In genomic region chr14:38199076-38199475, GRCh38 we compare ENCODE assay signal across 22 cellular contexts. TPM values are rescaled to one million over a fixed set of nuclear protein-coding genes. Genes with fewer than 3 reads are reported as not detected.
DNase-seq lines count a peak whose midpoint lies in the region; ATAC-seq, FAIRE-seq and TF ChIP-seq lines count a peak whose summit lies in the region.
"Had no signal": no experiment of that assay in that cellular context is flagged by ENCODE, and none has a peak within 500 bp of the region (broad histone marks: within the 10 kb centered on the region; RNA-seq: fewer than 3 reads in every experiment).

No MANE protein-coding gene starts in this region.

- 66% methylated on average over 6 of the region's 9 CpGs; no CpG with 5 or more reads in 1 of the 2 experiments for WGBS in IMR-90 (ENCODE audit: extremely low coverage in 2 of 2, insufficient read length in 1 of 2), 2 experiments

- H4K91ac ChIP-seq in IMR-90 (ENCODE audit: insufficient read depth, low read depth, low read length) = peak overlapping the region; percentile 32; the same call in 1 of the 2 replicates

- H3K9me1 ChIP-seq in IMR-90 (ENCODE audit: insufficient read depth, low read length) (no peaks in the 10 kb centered on the region; the same call in 1 of the 2 replicates), keratinocyte (ENCODE audit: control insufficient read depth, extremely low read depth, insufficient read depth, low read length) (no peaks in the 10 kb centered on the region)

- H3K4me1 ChIP-seq in GM23338 (ENCODE audit: insufficient read depth) (peaks cover 39% of the 10 kb centered on the region), IMR-90 (ENCODE audit: control insufficient read depth, insufficient read depth, low read length) (peaks cover 9% of the 10 kb centered on the region), OCI-LY7 (ENCODE audit: insufficient read depth, low read length, poor library complexity, severe bottlenecking) (peaks cover 42% of the 10 kb centered on the region), keratinocyte (ENCODE audit: control insufficient read depth, extremely low read depth, insufficient read depth, low read length) (peaks cover 28% of the 10 kb centered on the region)
- H3K4me1 ChIP-seq: SJSA1 had no signal

- peak overlapping the region; percentile 20 for H3K4me3 Mint-ChIP-seq in GM23338
- H3K4me3 Mint-ChIP-seq: CD8-positive, alpha-beta T cell; T-helper 17 cell had no signal

- H3F3A ChIP-seq in GM23338 (replicated peaks; ENCODE audit: low read depth) = peaks cover 66% of the 10 kb centered on the region

- H2AK9ac ChIP-seq in IMR-90 (replicated peaks; ENCODE audit: low read depth, low read length, poor library complexity) = no peak overlapping the region

- DNase-seq in GM23338 (ENCODE audit: low spot score) (peak; percentile 28), IMR-90 (no peak), OCI-LY7 (ENCODE audit: low spot score) (no peak), keratinocyte (ENCODE audit: low read depth, low spot score) (no peak), GM19238 (ENCODE audit: insufficient read length, low spot score) (no peak), ureter (ENCODE audit: low spot score) (no peak)
- DNase-seq: Calu3; CD8-positive, alpha-beta T cell; GF-D8; NCI-H1417 treated with DMSO at 0.1 percent for 48 hours; NCI-H187 treated with DMSO at 0.1 percent for 48 hours; NCI-H345; NCI-H748 treated with DMSO at 0.1 percent for 48 hours; T-helper 17 cell had no signal

- in situ Hi-C loops in IMR-90 (cut with MboI; ENCODE audit: low sequenced_read_pairs) = no loop called here

- peak overlapping the region; percentile 68; the same call in 1 of the 2 replicates for H2AK5ac ChIP-seq in IMR-90 (ENCODE audit: low read depth, low read length)

- peak overlapping the region; percentile 7 for H2BK5ac ChIP-seq in IMR-90 (ENCODE audit: low read depth, low read length, poor library complexity, severe bottlenecking)

- no peak for TF ChIP-seq POLR2A in IMR-90 (IDR thresholded peaks at IDR 0.05; ENCODE audit: low read depth, low read length)

- H3K9me3 Mint-ChIP-seq in GM23338 = peaks cover 8% of the 10 kb centered on the region; the same call in 2 of the 3 replicates
- H3K9me3 Mint-ChIP-seq: CD8-positive, alpha-beta T cell had no signal

- CTCF ChIA-PET in IMR-90 (lab: Yijun Ruan, JAX) (interaction anchor here (0.6 kb wide), 1 partner anchor 91 kb away, joined by 3 read pairs; no protein-coding TSS in a partner anchor), OCI-LY7 (lab: Charles Lee; ENCODE audit: unreplicated experiment) (no interaction called here)

- BruUV-seq in IMR-90 (replicated peaks; lab: Mats Ljungman, UMichigan) (no TSS peak), OCI-LY7 (replicated peaks; lab: Mats Ljungman, UMichigan) (no TSS peak)

- H4K5ac ChIP-seq in IMR-90 (ENCODE audit: low read depth, low read length) = no peak overlapping the region

- no peaks in the 10 kb centered on the region for H3K9me3 ChIP-seq in IMR-90 (ENCODE audit: control insufficient read depth, insufficient read depth, low read length)
- H3K9me3 ChIP-seq in OCI-LY7 (ENCODE audit: low read length) = peaks cover 6% of the 10 kb centered on the region; the same call in 1 of the 2 replicates
- H3K9me3 ChIP-seq in keratinocyte (ENCODE audit: control insufficient read depth, low read depth, low read length) = no peaks in the 10 kb centered on the region
- H3K9me3 ChIP-seq: BLaER1 treated with 17β-estradiol and CSF1 and Interleukin-3, amounts not matched to agents 10 nM and 100 nM; SJSA1 had no signal

- intact Hi-C loops in IMR-90 (cut with micrococcal nuclease) = loop anchor here (5.0 kb wide), 2 partner anchors 57 to 668 kb away; no protein-coding TSS in a partner anchor
- intact Hi-C loops in OCI-LY7 (cut with micrococcal nuclease; ENCODE audit: unreplicated experiment) = loop anchor here (2.0 to 10.0 kb wide), 2 partner anchors 124 to 214 kb away; no protein-coding TSS in a partner anchor

- ATAC-seq in GM23338 = peak; percentile 5
- no peak for ATAC-seq in IMR-90 (ENCODE audit: low read depth)
- ATAC-seq in GM21619 (IDR thresholded peaks at IDR 0.05; ENCODE audit: unreplicated experiment) = no peak
- ATAC-seq: CD8-positive, alpha-beta T cell; K562; T-helper 17 cell had no signal

- no peaks in the 10 kb centered on the region for H3K27me3 ChIP-seq in GM23338 (ENCODE audit: insufficient read depth)
- H3K27me3 ChIP-seq in IMR-90 (ENCODE audit: control insufficient read depth, insufficient read depth, low read length) = no peaks in the 10 kb centered on the region
- no peaks in the 10 kb centered on the region for H3K27me3 ChIP-seq in keratinocyte (ENCODE audit: control insufficient read depth, extremely low read depth, insufficient read depth, low read length)
- H3K27me3 ChIP-seq: BLaER1 treated with 17β-estradiol and CSF1 and Interleukin-3, amounts not matched to agents 10 nM and 100 nM; SJSA1 had no signal

- no peak for TF ChIP-seq RAD21 in IMR-90 (IDR thresholded peaks at IDR 0.05; ENCODE audit: low read length)

- H3K9me2 ChIP-seq in GM23338 (ENCODE audit: insufficient read depth) (no peaks in the 10 kb centered on the region), OCI-LY7 (ENCODE audit: insufficient read depth, low read length) (no peaks in the 10 kb centered on the region)

- H3K9ac ChIP-seq in IMR-90 (ENCODE audit: low read depth, low read length) (no peak overlapping the region), keratinocyte (ENCODE audit: control insufficient read depth, extremely low read depth, insufficient read depth, low read length) (no peak overlapping the region)
- H3K9ac ChIP-seq: BLaER1 treated with 17β-estradiol and CSF1 and Interleukin-3, amounts not matched to agents 10 nM and 100 nM had no signal

- TF ChIP-seq CTCF in GM23338 (conservative IDR thresholded peaks at IDR 0.05; ENCODE audit: low read depth in 2 of 2) (no peak), IMR-90 (conservative IDR thresholded peaks at IDR 0.05; ENCODE audit: low read depth, low read length) (no peak), OCI-LY7 (conservative IDR thresholded peaks at IDR 0.05; ENCODE audit: low read length) (no peak), keratinocyte (optimal IDR thresholded peaks at IDR 0.05 in 1 of 3, IDR thresholded peaks at IDR 0.05 in 1 of 3, conservative IDR thresholded peaks at IDR 0.05 in 1 of 3; ENCODE audit: extremely low read depth in 1 of 3, insufficient read depth in 2 of 3, low read length in 3 of 3) (no peak)

- peak overlapping the region; percentile 53 for H2BK120ac ChIP-seq in IMR-90 (ENCODE audit: low read depth, low read length)

- H3K27ac ChIP-seq in GM23338 (ENCODE audit: low read depth) (peak overlapping the region; percentile 89), IMR-90 (ENCODE audit: insufficient read depth, low read length) (no peak overlapping the region), OCI-LY7 (ENCODE audit: low read depth, low read length, poor library complexity, severe bottlenecking) (no peak overlapping the region), keratinocyte (ENCODE audit: control insufficient read depth, insufficient read depth, low read length) (peak overlapping the region; percentile 45)
- H3K27ac ChIP-seq: BLaER1 treated with 17β-estradiol and CSF1 and Interleukin-3, amounts not matched to agents 10 nM and 100 nM; HL-60; SJSA1 had no signal

- no peak overlapping the region for H3K14ac ChIP-seq in IMR-90 (replicated peaks; ENCODE audit: low read depth, low read length)

- peak overlapping the region; percentile 57 for H3K27ac Mint-ChIP-seq in GM23338
- H3K27ac Mint-ChIP-seq: CD8-positive, alpha-beta T cell; T-helper 17 cell had no signal

- H2AFZ ChIP-seq in GM23338 (no peak overlapping the region), IMR-90 (replicated peaks; ENCODE audit: low read length, poor library complexity) (no peak overlapping the region), OCI-LY7 (ENCODE audit: low read length) (peak overlapping the region; percentile 93), keratinocyte (ENCODE audit: control insufficient read depth, low read length) (no peak overlapping the region)

- peaks cover 46% of the 10 kb centered on the region for H3K27me3 Mint-ChIP-seq in GM23338 (ENCODE audit: insufficient read depth, low read depth, poor library complexity)
- H3K27me3 Mint-ChIP-seq: T-helper 17 cell had no signal

- H3K4me1 Mint-ChIP-seq in GM23338 = peaks cover 65% of the 10 kb centered on the region
- H3K4me1 Mint-ChIP-seq: T-helper 17 cell had no signal

- peak overlapping the region; percentile 70 for H3K4me3 ChIP-seq in GM23338
- no peak overlapping the region for H3K4me3 ChIP-seq in IMR-90 (ENCODE audit: insufficient read depth, low read depth, low read length)
- no peak overlapping the region for H3K4me3 ChIP-seq in OCI-LY7 (ENCODE audit: low read depth, low read length, poor library complexity, severe bottlenecking)
- no peak overlapping the region for H3K4me3 ChIP-seq in keratinocyte (ENCODE audit: control insufficient read depth in 2 of 3, extremely low read depth in 1 of 3, insufficient read depth in 2 of 3, low read depth in 1 of 3, low read length in 3 of 3)
- H3K4me3 ChIP-seq: BLaER1 treated with 17β-estradiol and CSF1 and Interleukin-3, amounts not matched to agents 10 nM and 100 nM; K562; SJSA1 had no signal

- peak overlapping the region in 1 of 2 experiments; percentile 28; a peak in 1 of 4 replicates for H4K8ac ChIP-seq in IMR-90 (ENCODE audit: low read depth in 2 of 2, low read length in 2 of 2)

- H3K36me3 Mint-ChIP-seq in GM23338 (ENCODE audit: low read depth) = peaks cover 78% of the 10 kb centered on the region
- H3K36me3 Mint-ChIP-seq: CD8-positive, alpha-beta T cell had no signal

- no peaks in the 10 kb centered on the region for H3K79me1 ChIP-seq in IMR-90 (ENCODE audit: low read depth in 1 of 2, low read length in 2 of 2)

- H4K20me1 ChIP-seq in GM23338 (replicated peaks; ENCODE audit: insufficient read depth) = peaks cover 7% of the 10 kb centered on the region
- no peaks in the 10 kb centered on the region for H4K20me1 ChIP-seq in IMR-90 (ENCODE audit: insufficient read depth, low read length)
- no peaks in the 10 kb centered on the region for H4K20me1 ChIP-seq in OCI-LY7 (ENCODE audit: insufficient read depth, low read length)
- no peaks in the 10 kb centered on the region for H4K20me1 ChIP-seq in keratinocyte (ENCODE audit: control insufficient read depth, extremely low read depth, insufficient read depth, low read length)
- H4K20me1 ChIP-seq: BLaER1 treated with 17β-estradiol and CSF1 and Interleukin-3, amounts not matched to agents 10 nM and 100 nM had no signal

- 0 out of 3 replicates have a peak overlapping the region, but pooled peaks have one; percentile 43 for H2BK15ac ChIP-seq in IMR-90 (ENCODE audit: low read depth, low read length)

- no peak overlapping the region for H3K56ac ChIP-seq in IMR-90 (ENCODE audit: extremely low read depth, insufficient read depth, low read length)

- H3K36me3 ChIP-seq in GM23338 (ENCODE audit: insufficient read depth) (peaks cover 54% of the 10 kb centered on the region), IMR-90 (ENCODE audit: control insufficient read depth, insufficient read depth, low read length) (no peaks in the 10 kb centered on the region), OCI-LY7 (ENCODE audit: insufficient read depth, low read length) (no peaks in the 10 kb centered on the region), keratinocyte (ENCODE audit: control insufficient read depth in 2 of 2, extremely low read depth in 1 of 2, insufficient read depth in 2 of 2, low read length in 2 of 2) (no peaks in the 10 kb centered on the region)
- H3K36me3 ChIP-seq: BLaER1 treated with 17β-estradiol and CSF1 and Interleukin-3, amounts not matched to agents 10 nM and 100 nM; SJSA1 had no signal

- dilution Hi-C loops in IMR-90 (cut with HindIII; ENCODE audit: low sequenced_read_pairs, unreplicated experiment) (no loop called here), keratinocyte (cut with MboI; ENCODE audit: extremely low pct_ligation_motif_present, low sequenced_read_pairs) (no loop called here)

- H2BK20ac ChIP-seq in IMR-90 (ENCODE audit: low read depth, low read length) = no peak overlapping the region; the same call in 1 of the 2 replicates

- POLR2A ChIA-PET in IMR-90 (lab: Charles Lee; ENCODE audit: unreplicated experiment) = no interaction called here
- POLR2A ChIA-PET in OCI-LY7 (lab: Charles Lee) = interaction anchor here (0.8 to 1.3 kb wide), 4 partner anchors 20 to 127 kb away, joined by 3 to 4 read pairs (median 4); no protein-coding TSS in a partner anchor

- H3K23ac ChIP-seq in IMR-90 (ENCODE audit: low read depth, low read length) = no peak overlapping the region

- no peak for FAIRE-seq in keratinocyte (lab: Jason Lieb, UNC)
- FAIRE-seq: K562 had no signal

- H3K4ac ChIP-seq in IMR-90 (ENCODE audit: low read depth, low read length) = 0 out of 2 replicates have a peak overlapping the region, but pooled peaks have one; percentile 20

- H3K4me2 ChIP-seq in GM23338 (peak overlapping the region; percentile 86), IMR-90 (ENCODE audit: low read depth, low read length) (no peak overlapping the region), OCI-LY7 (ENCODE audit: low read length) (no peak overlapping the region), keratinocyte (ENCODE audit: control insufficient read depth, extremely low read depth, insufficient read depth, low read depth, low read length) (no peak overlapping the region)

- no peak overlapping the region for H3K18ac ChIP-seq in IMR-90 (ENCODE audit: low read depth, low read length)

- peaks cover 13% of the 10 kb centered on the region for H3K79me2 ChIP-seq in GM23338 (replicated peaks; ENCODE audit: insufficient read depth)
- H3K79me2 ChIP-seq in OCI-LY7 (ENCODE audit: insufficient read depth, low read depth, low read length) = no peaks in the 10 kb centered on the region
- no peaks in the 10 kb centered on the region for H3K79me2 ChIP-seq in keratinocyte (ENCODE audit: control insufficient read depth, insufficient read depth, low read length)

RNA-seq across cellular contexts. Expression of gene SSTR1, which starts 8.6 kb away (rescaled TPM):
- total RNA-seq in GM23338 (2014; rRNA removed; shearing (Covaris generic)) = 0.80 and 2.3 TPM in 2 replicates
- 0.42 and 0.77 TPM in 2 replicates for polyA plus RNA-seq in GM23338 (2016; fragmentation: Nextera tagmentation; extraction: Ambion mirVana)
- total RNA-seq in IMR-90 (2012; rRNA removed) = 1.1 and 1.4 TPM in 2 replicates
- 5.5 and 5.6 TPM in 2 replicates for polyA plus RNA-seq in IMR-90 (2012; rRNA removed)
- polyA plus RNA-seq in IMR-90 (2012; cell fraction: cytosol; rRNA removed) = 3.2 and 4.9 TPM in 2 replicates
- polyA plus RNA-seq in IMR-90 (2012; cell fraction: nucleus; rRNA removed; ENCODE audit: low replicate concordance) = 4.7 and 4.8 TPM in 2 replicates
- total RNA-seq in OCI-LY7 (2014; rRNA removed; shearing (Covaris generic)) = not detected in 2 replicates
- total RNA-seq in OCI-LY7 (2022) = not detected in 2 replicates
- polyA plus RNA-seq in keratinocyte = 0.03 to 0.05 TPM in 2 of 3 replicates, not detected in the other
- not detected for polyA plus RNA-seq in keratinocyte (2011; ENCODE audit: low read depth)
- 0.05 and 0.06 TPM in 2 replicates for polyA plus RNA-seq in keratinocyte (2011; cell fraction: cytosol; rRNA removed)
- 0.31 and 0.35 TPM in 2 replicates for polyA plus RNA-seq in keratinocyte (2011; cell fraction: nucleus; rRNA removed)
- not detected in 2 replicates for polyA plus RNA-seq in keratinocyte (2012; ENCODE audit: low replicate concordance)
- 0.06 TPM in 1 of 3 replicates, not detected in the others for polyA minus RNA-seq in keratinocyte
- 1.3 TPM for polyA minus RNA-seq in keratinocyte (2011; cell fraction: cytosol; rRNA and poly(A)+ RNA removed)
- polyA minus RNA-seq in keratinocyte (2011; cell fraction: nucleus; rRNA and poly(A)+ RNA removed) = 0.42 and 0.78 TPM in 2 replicates
- 2.9 TPM for total RNA-seq in ureter
- total RNA-seq: CD8-positive, alpha-beta T cell; H4; HT1080; K562; SJSA1; T-helper 17 cell had no signal
- polyA plus RNA-seq: K562 had no signal

RNA-seq across cellular contexts. Expression of gene CLEC14A, which starts 56.8 kb away (rescaled TPM):
- not detected in 2 replicates for total RNA-seq in GM23338 (2014; rRNA removed; shearing (Covaris generic))
- polyA plus RNA-seq in GM23338 (2016; fragmentation: Nextera tagmentation; extraction: Ambion mirVana) (not detected in 2 replicates), IMR-90 (2012; rRNA removed) (5.7 and 6.2 TPM in 2 replicates), keratinocyte (not detected in 3 replicates)
- total RNA-seq in IMR-90 (2012; rRNA removed) (2.8 and 3.0 TPM in 2 replicates), OCI-LY7 (2022) (not detected in 2 replicates), ureter (18.6 TPM)
- polyA plus RNA-seq in IMR-90 (2012; cell fraction: cytosol; rRNA removed) = 4.6 and 5.4 TPM in 2 replicates
- polyA plus RNA-seq in IMR-90 (2012; cell fraction: nucleus; rRNA removed; ENCODE audit: low replicate concordance) = 1.4 and 2.9 TPM in 2 replicates
- not detected in 2 replicates for total RNA-seq in OCI-LY7 (2014; rRNA removed; shearing (Covaris generic))
- polyA plus RNA-seq in keratinocyte (2011; ENCODE audit: low read depth) = not detected
- polyA plus RNA-seq in keratinocyte (2011; cell fraction: cytosol; rRNA removed) = not detected in 2 replicates
- not detected in 2 replicates for polyA plus RNA-seq in keratinocyte (2011; cell fraction: nucleus; rRNA removed)
- not detected in 2 replicates for polyA plus RNA-seq in keratinocyte (2012; ENCODE audit: low replicate concordance)
- not detected in 3 replicates for polyA minus RNA-seq in keratinocyte
- polyA minus RNA-seq in keratinocyte (2011; cell fraction: cytosol; rRNA and poly(A)+ RNA removed) = not detected
- not detected in 2 replicates for polyA minus RNA-seq in keratinocyte (2011; cell fraction: nucleus; rRNA and poly(A)+ RNA removed)
- total RNA-seq: A673; Calu3; CD8-positive, alpha-beta T cell; H4; HT1080; K562; SJSA1; T-helper 17 cell had no signal
- polyA plus RNA-seq: K562 had no signal

Comparison
In these comparisons a context has a peak if more than half of its experiments do, and no peak if none do; other contexts are left out.
1. H3K27ac ChIP-seq: peak in GM23338 (single experiment) and keratinocyte (single experiment); none in IMR-90 (single experiment) and OCI-LY7 (single experiment).